ENCODE assay signal across 8 cellular contexts in genomic region chr10:80664071-80664680, GRCh38.
DNase-seq lines count a peak whose midpoint lies in the region; ATAC-seq and TF ChIP-seq lines count a peak whose summit lies in the region.

No MANE protein-coding gene starts in this region.

- peak in 2 of 3 donors; percentile 6 to 37 for DNase-seq in CD4-positive, CD25-positive, alpha-beta regulatory T cell
- DNase-seq in NT2/D1 (ENCODE audit: low read depth, low spot score) (peak; percentile 60), foreskin melanocyte (peak; percentile 69), ovary (peak; percentile 58 to 83 (median 68)), vagina (ENCODE audit: extremely low spot score in 2 of 2) (no peak)
- peak; percentile 76 to 77 for DNase-seq in activated T-cell treated with anti-CD3 and anti-CD28 coated beads, Interleukin-2, amount 50 U/mL, for 48 hours

- no peaks in the 10 kb centered on the region for H3K9me3 ChIP-seq in CD4-positive, CD25-positive, alpha-beta regulatory T cell (ENCODE audit: control insufficient read depth in 2 of 2, low read length in 2 of 2)
- H3K9me3 ChIP-seq in NT2/D1 (ENCODE audit: insufficient read depth, low read length) (no peaks in the 10 kb centered on the region), ovary (no peaks in the 10 kb centered on the region), vagina (no peaks in the 10 kb centered on the region)

- H3K4me1 ChIP-seq in CD4-positive, CD25-positive, alpha-beta regulatory T cell (ENCODE audit: control insufficient read depth, insufficient read depth, low read length, poor library complexity, severe bottlenecking): no peaks in the 10 kb centered on the region
- H3K4me1 ChIP-seq in NT2/D1 (ENCODE audit: insufficient read depth, insufficient read length): no peaks in the 10 kb centered on the region
- H3K4me1 ChIP-seq in ovary (ENCODE audit: insufficient read depth): no peaks in the 10 kb centered on the region
- H3K4me1 ChIP-seq in vagina: peaks cover 16% of the 10 kb centered on the region

- TF ChIP-seq CTCF in ovary (IDR thresholded peaks at IDR 0.05) (peak in 1 of 3 donors; percentile 34), vagina (IDR thresholded peaks at IDR 0.05) (peak in 2 of 3 experiments; percentile 51 to 70)

- no peak for ATAC-seq in CD4-positive, CD25-positive, alpha-beta regulatory T cell (ENCODE audit: low read depth in 2 of 2)
- ATAC-seq in GM19035 (IDR thresholded peaks at IDR 0.05; ENCODE audit: unreplicated experiment) (peak; percentile 57), HG03457 (IDR thresholded peaks at IDR 0.05; ENCODE audit: unreplicated experiment) (peak; percentile 64)

- H3K27ac Mint-ChIP-seq in CD4-positive, CD25-positive, alpha-beta regulatory T cell: no peak overlapping the region

- peaks cover 0 to 4% (median 1%) of the 10 kb centered on the region in 4 donors for H3K4me1 Mint-ChIP-seq in CD4-positive, CD25-positive, alpha-beta regulatory T cell

- H3K9ac ChIP-seq in NT2/D1 (ENCODE audit: insufficient read length, low read depth): no peak overlapping the region

- H3K36me3 ChIP-seq in CD4-positive, CD25-positive, alpha-beta regulatory T cell (ENCODE audit: control insufficient read depth, insufficient read depth, low read length): no peaks in the 10 kb centered on the region
- H3K36me3 ChIP-seq in NT2/D1 (ENCODE audit: insufficient read depth, insufficient read length, low read length) (no peaks in the 10 kb centered on the region), ovary (no peaks in the 10 kb centered on the region), vagina (no peaks in the 10 kb centered on the region)

- 50 to 55% (median 53%) methylated on average over 10 of the region's 10 CpGs for WGBS in ovary, 3 donors

- no peaks in the 10 kb centered on the region for H3K36me3 Mint-ChIP-seq in CD4-positive, CD25-positive, alpha-beta regulatory T cell

- H3K4me3 ChIP-seq in CD4-positive, CD25-positive, alpha-beta regulatory T cell (ENCODE audit: low read depth, low read length): no peak overlapping the region
- H3K4me3 ChIP-seq in NT2/D1 (ENCODE audit: insufficient read length, low read depth): no peak overlapping the region
- no peak overlapping the region for H3K4me3 ChIP-seq in ovary
- no peak overlapping the region for H3K4me3 ChIP-seq in vagina

- H3K9me3 Mint-ChIP-seq in CD4-positive, CD25-positive, alpha-beta regulatory T cell: peaks cover 0 to 4% (median 0%) of the 10 kb centered on the region in 7 donors

- H3K27ac ChIP-seq in CD4-positive, CD25-positive, alpha-beta regulatory T cell (ENCODE audit: insufficient read depth, low read length, poor library complexity, severe bottlenecking): no peak overlapping the region
- H3K27ac ChIP-seq in ovary (no peak overlapping the region), vagina (no peak overlapping the region)

- TF ChIP-seq EP300 in ovary (IDR thresholded peaks at IDR 0.05): no peak

- no peak overlapping the region for H3K4me3 Mint-ChIP-seq in CD4-positive, CD25-positive, alpha-beta regulatory T cell

- H3K27me3 ChIP-seq in CD4-positive, CD25-positive, alpha-beta regulatory T cell (ENCODE audit: control insufficient read depth, insufficient read depth, low read length): peaks cover 21% of the 10 kb centered on the region
- no peaks in the 10 kb centered on the region for H3K27me3 ChIP-seq in NT2/D1 (ENCODE audit: insufficient read depth, insufficient read length)
- H3K27me3 ChIP-seq in ovary: no peaks in the 10 kb centered on the region
- H3K27me3 ChIP-seq in vagina: no peaks in the 10 kb centered on the region

- intact Hi-C loops in ovary (cut with DNase I) (loop anchor here in 1 of 4 donors (5.0 kb wide), 1 partner anchor 222 kb away; no protein-coding TSS in a partner anchor), vagina (cut with DNase I) (no loop called here)

- H3K27me3 Mint-ChIP-seq in CD4-positive, CD25-positive, alpha-beta regulatory T cell: peaks cover 10% of the 10 kb centered on the region

- TF ChIP-seq POLR2A in ovary (IDR thresholded peaks at IDR 0.05): no peak
- no peak for TF ChIP-seq POLR2A in vagina (IDR thresholded peaks at IDR 0.05)

Comparison
In these comparisons a context has a peak if more than half of its experiments do, and no peak if none do; other contexts are left out.
1. ATAC-seq: peak in GM19035 (single experiment) and HG03457 (single experiment); none in CD4-positive, CD25-positive, alpha-beta regulatory T cell (0 of 2).
2. DNase-seq: peak in CD4-positive, CD25-positive, alpha-beta regulatory T cell (2 of 3), NT2/D1 (single experiment), activated T-cell treated with anti-CD3 and anti-CD28 coated beads, Interleukin-2, amount 50 U/mL, for 48 hours (2 of 2), foreskin melanocyte (single experiment) and ovary (5 of 5); none in vagina (0 of 2).